8 cellular contexts compared by ENCODE assay signal in genomic region chr19:7944177-7944761, GRCh38. TPM values are rescaled to one million over a fixed set of nuclear protein-coding genes. Genes with fewer than 3 reads are reported as not detected.
DNase-seq lines count a peak whose midpoint lies in the region; ATAC-seq and TF ChIP-seq lines count a peak whose summit lies in the region.

No MANE protein-coding gene starts in this region.

- H3K36me3 ChIP-seq in Caco-2 (ENCODE audit: control insufficient read depth, insufficient read depth, low read length), result peaks cover 3% of the 10 kb centered on the region
- H3K36me3 ChIP-seq in KOPT-K1 (ENCODE audit: insufficient read depth, low read length), result peaks cover 21% of the 10 kb centered on the region; the same call in 1 of the 2 replicates
- peaks cover 0 to 15% (median 0%) of the 10 kb centered on the region in 3 donors for H3K36me3 ChIP-seq in Peyer's patch

- H3K4me1 ChIP-seq in Caco-2 (no peaks in the 10 kb centered on the region; the same call in 1 of the 2 replicates), Peyer's patch (peaks cover 0 to 14% (median 5%) of the 10 kb centered on the region in 4 donors)

- H3K27ac ChIP-seq in KOPT-K1 (ENCODE audit: low read depth, low read length, poor library complexity, severe bottlenecking) (peak overlapping the region; percentile 53), Peyer's patch (peak overlapping the region; percentile 89 to 98 (median 94))

- ATAC-seq in GM21529 (IDR thresholded peaks at IDR 0.05; ENCODE audit: unreplicated experiment), result peak; percentile 32
- peak; percentile 54 to 57 for ATAC-seq in natural killer cell treated with Interleukin-12 subunit alpha and Interleukin-12 subunit beta and Interleukin-15 and Interleukin-18, amount 100 ng/mL, for 72 hours

- intact Hi-C loops in Caco-2 (cut with micrococcal nuclease; ENCODE audit: unreplicated experiment), result loop anchor here (1.0 to 10.0 kb wide), 3 partner anchors 58 to 211 kb away; no protein-coding TSS in a partner anchor

- peak overlapping the region; percentile 95 for H3K27ac Mint-ChIP-seq in Caco-2 (ENCODE audit: unreplicated experiment)
- peak overlapping the region; percentile 88 to 92 for H3K27ac Mint-ChIP-seq in natural killer cell treated with Interleukin-12 subunit alpha and Interleukin-12 subunit beta and Interleukin-15 and Interleukin-18, amount 100 ng/mL, for 72 hours

- POLR2A ChIA-PET in Caco-2 (lab: Charles Lee), result interaction anchor here (0.5 to 2.1 kb wide), 17 partner anchors 8 to 315 kb away, joined by 3 to 15 read pairs (median 4); partner anchors contain the start of genes CERS4, LRRC8E, PET100 and SNAPC2

- H3K27me3 Mint-ChIP-seq in Caco-2 (ENCODE audit: insufficient read depth, unreplicated experiment), result no peaks in the 10 kb centered on the region
- no peaks in the 10 kb centered on the region for H3K27me3 Mint-ChIP-seq in natural killer cell treated with Interleukin-12 subunit alpha and Interleukin-12 subunit beta and Interleukin-15 and Interleukin-18, amount 100 ng/mL, for 72 hours

- no peak for TF ChIP-seq POLR2A in Peyer's patch (IDR thresholded peaks at IDR 0.05)

- H3K9me3 ChIP-seq in Caco-2 (no peaks in the 10 kb centered on the region), KOPT-K1 (ENCODE audit: insufficient read depth, low read length, poor library complexity, severe bottlenecking) (no peaks in the 10 kb centered on the region), Peyer's patch (peaks cover 0 to 3% (median 0%) of the 10 kb centered on the region in 4 donors)

- BruUV-seq in Caco-2 (replicated peaks; lab: Mats Ljungman, UMichigan), result TSS peak; percentile 87

- DNase-seq in Caco-2 (peak; percentile 87 to 88), Peyer's patch (peak; percentile 89 to 96 (median 92)), activated T-helper 1 cell treated with Interleukin-2 at 50 U/mL for 16 hours (ENCODE audit: low read depth) (peak; percentile 72), fibroblast of mammary gland (ENCODE audit: low read depth) (peak; percentile 96)
- DNase-seq in natural killer cell treated with Interleukin-12 subunit alpha and Interleukin-12 subunit beta and Interleukin-15 and Interleukin-18, amount 100 ng/mL, for 72 hours (ENCODE audit: low spot score), result peak; percentile 82
- peak; percentile 78 for DNase-seq in stimulated activated naive CD4-positive, alpha-beta T cell treated with Interleukin-2 at 50 U/mL for 16 hours (lab: John Stamatoyannopoulos, UW)

- H3K4me3 ChIP-seq in Caco-2 (ENCODE audit: low read depth, low read length) (peak overlapping the region; percentile 66), Peyer's patch (peak overlapping the region; percentile 65 to 92 (median 72)), fibroblast of mammary gland (ENCODE audit: control insufficient read depth, low read depth, low read length) (peak overlapping the region; percentile 70)

- TF ChIP-seq CTCF in Caco-2 (IDR thresholded peaks at IDR 0.05; ENCODE audit: insufficient read depth in 1 of 2, low read depth in 1 of 2, low read length in 1 of 2, severe bottlenecking in 1 of 2, unreplicated experiment in 1 of 2) (peak; percentile 77 to 87), Peyer's patch (IDR thresholded peaks at IDR 0.05) (peak; percentile 80 to 89 (median 86)), fibroblast of mammary gland (conservative IDR thresholded peaks at IDR 0.05; ENCODE audit: control insufficient read depth, insufficient read depth, low read depth, low read length) (peak; percentile 85)

- H3K4me3 Mint-ChIP-seq in Caco-2 (ENCODE audit: unreplicated experiment), result peak overlapping the region; percentile 92
- H3K4me3 Mint-ChIP-seq in natural killer cell treated with Interleukin-12 subunit alpha and Interleukin-12 subunit beta and Interleukin-15 and Interleukin-18, amount 100 ng/mL, for 72 hours, result peak overlapping the region; percentile 97

- peaks cover 60% of the 10 kb centered on the region for H3K36me3 Mint-ChIP-seq in Caco-2 (ENCODE audit: insufficient read depth, unreplicated experiment)
- no peaks in the 10 kb centered on the region for H3K36me3 Mint-ChIP-seq in natural killer cell treated with Interleukin-12 subunit alpha and Interleukin-12 subunit beta and Interleukin-15 and Interleukin-18, amount 100 ng/mL, for 72 hours

- H3K9me3 Mint-ChIP-seq in Caco-2 (ENCODE audit: unreplicated experiment), result no peaks in the 10 kb centered on the region
- H3K9me3 Mint-ChIP-seq in natural killer cell treated with Interleukin-12 subunit alpha and Interleukin-12 subunit beta and Interleukin-15 and Interleukin-18, amount 100 ng/mL, for 72 hours, result no peaks in the 10 kb centered on the region

- CTCF ChIA-PET in Caco-2 (lab: Charles Lee), result interaction anchor here (0.5 to 2.3 kb wide), 17 partner anchors 13 to 658 kb away, joined by 3 to 27 read pairs (median 5); partner anchors contain the start of genes ELAVL1, FBN3, MAP2K7 and SNAPC2

- H3K4me1 Mint-ChIP-seq in Caco-2 (ENCODE audit: low read depth, unreplicated experiment), result peaks cover 6% of the 10 kb centered on the region
- H3K4me1 Mint-ChIP-seq in natural killer cell treated with Interleukin-12 subunit alpha and Interleukin-12 subunit beta and Interleukin-15 and Interleukin-18, amount 100 ng/mL, for 72 hours (ENCODE audit: low read depth in 2 of 2), result peaks cover 23 to 25% of the 10 kb centered on the region in 2 donors

- H3K27me3 ChIP-seq in Caco-2 (replicated peaks; ENCODE audit: control insufficient read depth, insufficient read depth, low read length) (no peaks in the 10 kb centered on the region), Peyer's patch (no peaks in the 10 kb centered on the region)

RNA-seq across cellular contexts. Expression of gene TIMM44, which starts 0.8 kb away (rescaled TPM):
- total RNA-seq in Caco-2 (2022) (129 and 146 TPM in 2 replicates), Peyer's patch (100 to 1,000 TPM in 1 of 4 donors, 10 to 100 TPM in 3; 55.5 to 211 (median 80.7) TPM)
- 100 to 1,000 TPM in 1 of 2 donors, 10 to 100 TPM in 1; 76.0 to 126 TPM for total RNA-seq in natural killer cell treated with Interleukin-12 subunit alpha and Interleukin-12 subunit beta and Interleukin-15 and Interleukin-18, amount 100 ng/mL, for 72 hours

RNA-seq across cellular contexts. Expression of gene CTXN1, which starts 18.3 kb away (rescaled TPM):
- 7.4 and 9.1 TPM in 2 replicates for total RNA-seq in Caco-2 (2022)
- total RNA-seq in Peyer's patch, result 1 to 10 TPM in 3 of 4 donors, not detected in 1; 1.6 to 2.5 (median 2.4) TPM
- under 1 TPM in 1 of 2 donors, not detected in 1; 0.33 TPM for total RNA-seq in natural killer cell treated with Interleukin-12 subunit alpha and Interleukin-12 subunit beta and Interleukin-15 and Interleukin-18, amount 100 ng/mL, for 72 hours

RNA-seq across cellular contexts. Expression of gene SNAPC2, which starts 24.1 kb away (rescaled TPM):
- 8.8 and 10.4 TPM in 2 replicates for total RNA-seq in Caco-2 (2022)
- 10 to 100 TPM in 2 of 4 donors, 1 to 10 TPM in 2; 7.4 to 12.9 (median 9.4) TPM for total RNA-seq in Peyer's patch
- 10 to 100 TPM; 25.4 to 48.6 TPM for total RNA-seq in natural killer cell treated with Interleukin-12 subunit alpha and Interleukin-12 subunit beta and Interleukin-15 and Interleukin-18, amount 100 ng/mL, for 72 hours

RNA-seq across cellular contexts. Expression of gene TGFBR3L, which starts 29.6 kb away (rescaled TPM):
- total RNA-seq in Caco-2 (2022), result 9.8 and 10.8 TPM in 2 replicates
- total RNA-seq in Peyer's patch, result not detected
- 1 to 10 TPM; 4.7 to 5.6 TPM for total RNA-seq in natural killer cell treated with Interleukin-12 subunit alpha and Interleukin-12 subunit beta and Interleukin-15 and Interleukin-18, amount 100 ng/mL, for 72 hours

RNA-seq across cellular contexts. Expression of gene MAP2K7, which starts 40.6 kb away (rescaled TPM):
- 37.4 and 42.6 TPM in 2 replicates for total RNA-seq in Caco-2 (2022)
- total RNA-seq in Peyer's patch, result 10 to 100 TPM; 16.6 to 39.3 (median 35.0) TPM
- 10 to 100 TPM; 45.2 to 47.1 TPM for total RNA-seq in natural killer cell treated with Interleukin-12 subunit alpha and Interleukin-12 subunit beta and Interleukin-15 and Interleukin-18, amount 100 ng/mL, for 72 hours

Comparison
In these comparisons a context has a peak if more than half of its experiments do, and no peak if none do; other contexts are left out.
1. Peak in every context shown above with its lines: DNase-seq, ATAC-seq, H3K4me3 ChIP-seq and H3K27ac ChIP-seq.